In the genomic region with DNA sequence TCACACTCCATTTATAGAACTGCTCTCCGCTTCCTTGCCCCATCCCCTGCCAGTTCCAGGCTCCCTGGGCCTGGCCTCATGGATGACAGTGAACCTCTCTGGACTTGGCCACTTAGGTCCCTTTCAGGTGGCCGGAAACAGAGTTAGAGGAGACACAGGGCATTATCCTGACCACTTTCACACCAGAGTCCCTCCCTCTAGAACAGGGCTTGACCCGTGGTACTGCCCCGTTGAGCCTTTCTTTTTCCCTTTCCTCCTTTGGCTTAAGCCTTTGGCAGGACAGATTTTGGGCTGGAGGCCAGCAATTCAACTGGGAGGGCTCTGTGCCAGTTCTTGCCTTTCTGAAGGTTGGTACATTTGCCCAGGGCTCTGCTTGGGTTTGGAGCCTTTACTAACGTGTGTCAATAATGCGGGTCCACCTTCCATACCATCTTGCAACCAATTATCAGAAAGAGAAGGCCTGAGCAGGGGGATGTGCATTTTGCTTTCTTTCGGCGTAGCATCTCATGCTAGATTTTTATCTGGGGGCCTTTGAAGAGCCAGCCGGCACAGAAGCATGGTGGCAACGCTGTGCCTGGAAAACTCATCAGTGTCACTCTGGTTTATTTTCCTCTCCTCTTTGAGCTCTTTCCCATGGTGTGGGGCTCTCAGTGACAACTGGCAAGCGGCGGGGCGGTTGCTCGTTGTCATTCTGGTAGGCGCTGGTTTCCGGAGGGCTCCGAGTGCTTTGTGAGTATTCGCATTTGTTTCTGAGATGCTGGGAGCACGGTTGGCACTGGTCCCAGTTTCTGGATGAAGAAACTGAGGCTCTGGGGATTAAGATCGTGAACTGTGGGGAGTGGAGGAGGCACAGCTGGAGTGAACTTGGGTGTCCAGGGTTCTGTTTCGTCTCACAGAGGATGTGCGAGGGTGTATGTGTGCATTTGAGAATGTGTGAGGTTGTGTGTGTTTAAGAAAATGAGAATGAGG, we compare ENCODE assay signal across 1 cellular context.
TF ChIP-seq lines count a peak whose summit lies in the region.

No MANE protein-coding gene starts in this region.

TF ChIP-seq in SK-N-SH, 30 proteins besides CTCF, POLR2A, EP300 and RAD21 (continued from another document):
- TF ChIP-seq REST (IDR thresholded peaks at IDR 0.05; ENCODE audit: low read depth, low read length) (no peak), GABPA (IDR thresholded peaks at IDR 0.05; ENCODE audit: low read depth) (no peak), USF1 (IDR thresholded peaks at IDR 0.05; ENCODE audit: borderline replicate concordance, low read depth) (no peak)
